Comparison of ENCODE assay signal across 10 cellular contexts in the genomic region with DNA sequence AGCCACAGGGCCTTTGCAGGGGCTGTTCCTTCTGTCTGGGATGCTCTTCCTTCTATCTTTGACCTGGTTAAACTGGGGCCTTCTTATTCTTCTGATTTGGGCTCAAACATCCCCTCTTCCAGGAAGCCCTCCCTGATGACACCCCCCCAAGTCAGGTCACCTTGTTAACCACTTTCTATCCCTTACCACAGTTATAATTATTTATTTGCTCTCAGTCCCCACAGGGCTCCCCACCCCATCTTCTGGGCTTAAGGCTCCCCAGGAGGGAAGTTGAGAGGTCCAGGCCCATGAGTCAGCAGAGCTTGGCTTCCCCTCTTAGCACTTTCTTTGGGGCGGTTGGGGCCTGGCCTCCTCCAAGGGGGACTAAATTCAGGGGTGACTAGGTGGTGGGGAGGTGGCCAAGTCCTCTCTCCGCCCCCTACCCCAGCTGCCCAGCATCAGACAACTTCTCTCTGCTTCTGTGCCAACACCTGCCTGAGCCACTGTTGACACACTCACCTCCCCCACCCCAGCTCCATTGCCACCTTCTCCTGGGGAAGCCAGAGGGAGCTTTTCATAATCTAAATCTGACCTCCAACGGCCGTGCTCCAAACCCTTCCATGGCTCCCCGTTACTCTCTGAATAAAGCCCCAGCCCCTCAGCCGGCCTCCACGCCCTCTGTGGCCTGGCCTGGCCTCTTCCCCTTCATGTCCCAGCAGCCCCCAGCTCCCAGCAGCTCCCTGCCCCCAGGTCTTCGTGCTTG.
A peak's percentile ranks its signal among the peaks of the same experiment; 100 is the strongest.
DNase-seq lines count a peak whose midpoint lies in the region; ATAC-seq and TF ChIP-seq lines count a peak whose summit lies in the region.
"Had no signal": no experiment of that assay in that cellular context is flagged by ENCODE, and none has a peak within 500 bp of the region (broad histone marks: within the 10 kb centered on the region; RNA-seq: fewer than 3 reads in every experiment).

No MANE protein-coding gene starts in this region.

- peaks cover 12% of the 10 kb centered on the region for H3K4me1 Mint-ChIP-seq in GM23338

- H3K27ac ChIP-seq in GM23338 (ENCODE audit: low read depth) (no peak overlapping the region), trophoblast cell (ENCODE audit: low read depth, low read length) (no peak overlapping the region)
- H3K27ac ChIP-seq: psoas muscle had no signal

- peaks cover 10% of the 10 kb centered on the region for H3K79me1 ChIP-seq in trophoblast cell (ENCODE audit: low read length)

- H4K12ac ChIP-seq in trophoblast cell (ENCODE audit: low read depth, low read length) = no peak overlapping the region

- H3K36me3 ChIP-seq in GM23338 (ENCODE audit: insufficient read depth) = no peaks in the 10 kb centered on the region
- H3K36me3 ChIP-seq in trophoblast cell (ENCODE audit: control insufficient read depth in 1 of 2, insufficient read depth in 2 of 2, low read length in 2 of 2) = no peaks in the 10 kb centered on the region

- no peak overlapping the region for H3K27ac Mint-ChIP-seq in GM23338

- no peak overlapping the region for H3K23ac ChIP-seq in trophoblast cell (ENCODE audit: low read length)

- no peaks in the 10 kb centered on the region for H3K9me3 ChIP-seq in trophoblast cell (ENCODE audit: insufficient read depth, low read depth, low read length)
- H3K9me3 ChIP-seq: body of pancreas, psoas muscle had no signal

- H3K4me3 ChIP-seq in GM23338 (no peak overlapping the region), trophoblast cell (ENCODE audit: low read depth, low read length) (no peak overlapping the region)
- H3K4me3 ChIP-seq: body of pancreas, psoas muscle had no signal

- H3K4me2 ChIP-seq in GM23338 = no peak overlapping the region
- no peak overlapping the region for H3K4me2 ChIP-seq in trophoblast cell (ENCODE audit: low read length)

- no CpG with 5 or more reads among the region's 8 CpGs for WGBS in trophoblast cell (ENCODE audit: extremely low coverage, insufficient coverage, insufficient read length)

- H4K20me1 ChIP-seq in GM23338 (replicated peaks; ENCODE audit: insufficient read depth) = no peaks in the 10 kb centered on the region

- no peak overlapping the region for H4K8ac ChIP-seq in trophoblast cell (ENCODE audit: low read depth, low read length)

- H3K4me3 Mint-ChIP-seq in GM23338 = no peak overlapping the region

- no peak for TF ChIP-seq CTCF in GM23338 (conservative IDR thresholded peaks at IDR 0.05; ENCODE audit: low read depth in 2 of 2)

- H3K9me2 ChIP-seq in GM23338 (ENCODE audit: insufficient read depth) = no peaks in the 10 kb centered on the region

- H2BK12ac ChIP-seq in trophoblast cell (ENCODE audit: low read length) = peak overlapping the region; percentile 34

- no peaks in the 10 kb centered on the region for H3K4me1 ChIP-seq in GM23338 (ENCODE audit: insufficient read depth)
- peaks cover 9 to 11% of the 10 kb centered on the region in 2 experiments for H3K4me1 ChIP-seq in trophoblast cell (ENCODE audit: control insufficient read depth in 1 of 2, insufficient read depth in 2 of 2, low read length in 2 of 2)
- H3K4me1 ChIP-seq: psoas muscle had no signal

- no peak overlapping the region for H3K14ac ChIP-seq in trophoblast cell (ENCODE audit: low read length)

- no peak for ATAC-seq in GM23338
- ATAC-seq: body of pancreas had no signal

- H2BK5ac ChIP-seq in trophoblast cell (ENCODE audit: low read depth, low read length, poor library complexity) = no peak overlapping the region

- no peak overlapping the region for H4K91ac ChIP-seq in trophoblast cell (ENCODE audit: low read depth, low read length)

- DNase-seq in GM23338 (ENCODE audit: low spot score) (no peak), NCI-H345 (lab: John Stamatoyannopoulos, UW) (peak; percentile 61), erythroblast (lab: John Stamatoyannopoulos, UW) (peak; percentile 16 to 33), trophoblast cell (no peak), AG20443 (ENCODE audit: low spot score) (no peak), OCI-M1 (lab: John Stamatoyannopoulos, UW) (no peak), occipital lobe (lab: John Stamatoyannopoulos, UW) (no peak)
- DNase-seq: activated CD4-positive, CD25-positive, alpha-beta regulatory T cell treated with anti-CD3 and anti-CD28 coated beads, Interleukin-2, amount 50 U/mL, for 72 hours had no signal

- H3F3A ChIP-seq in GM23338 (replicated peaks; ENCODE audit: low read depth) = no peaks in the 10 kb centered on the region

- no peaks in the 10 kb centered on the region for H3K27me3 ChIP-seq in GM23338 (ENCODE audit: insufficient read depth)
- H3K27me3 ChIP-seq in trophoblast cell (ENCODE audit: insufficient read depth, low read length) = no peaks in the 10 kb centered on the region
- H3K27me3 ChIP-seq: body of pancreas had no signal

- peaks cover 8% of the 10 kb centered on the region for H3K27me3 Mint-ChIP-seq in GM23338 (ENCODE audit: insufficient read depth, low read depth, poor library complexity)

- no peaks in the 10 kb centered on the region for H3K79me2 ChIP-seq in GM23338 (replicated peaks; ENCODE audit: insufficient read depth)
- peaks cover 3% of the 10 kb centered on the region for H3K79me2 ChIP-seq in trophoblast cell (ENCODE audit: control insufficient read depth, insufficient read depth, low read length, poor library complexity)

- H2AFZ ChIP-seq in GM23338 = peak overlapping the region; percentile 32; the same call in 1 of the 2 replicates
- no peak overlapping the region for H2AFZ ChIP-seq in trophoblast cell (ENCODE audit: insufficient read depth, low read length, poor library complexity)

- no peak overlapping the region for H2BK120ac ChIP-seq in trophoblast cell (ENCODE audit: insufficient read depth, low read length, poor library complexity)

- H2AK5ac ChIP-seq in trophoblast cell (ENCODE audit: low read length) = peak overlapping the region; percentile 22

- no peaks in the 10 kb centered on the region; the same call in 2 of the 3 replicates for H3K9me3 Mint-ChIP-seq in GM23338

- TF ChIP-seq POLR2A in erythroblast (IDR thresholded peaks at IDR 0.05; ENCODE audit: low read length) = no peak

- no peak overlapping the region for H3K4ac ChIP-seq in trophoblast cell (ENCODE audit: low read depth, low read length)

- H3K36me3 Mint-ChIP-seq in GM23338 (ENCODE audit: low read depth) = no peaks in the 10 kb centered on the region

- peak overlapping the region; percentile 12 for H3K18ac ChIP-seq in trophoblast cell (ENCODE audit: low read length)

- no peak overlapping the region for H3K9ac ChIP-seq in trophoblast cell (ENCODE audit: low read length)

TF ChIP-seq in GM23338, 12 proteins besides CTCF, POLR2A, EP300 and RAD21:
- TF ChIP-seq POLR2AphosphoS5 (IDR thresholded peaks at IDR 0.05; ENCODE audit: low read depth) = no peak
TF ChIP-seq in GM23338: peak in this region for 0.

Comparison
In these comparisons a context has a peak if more than half of its experiments do, and no peak if none do; other contexts are left out.
1. DNase-seq: peak in NCI-H345 (single experiment) and erythroblast (2 of 2); none in GM23338 (single experiment), trophoblast cell (0 of 2), AG20443 (single experiment), OCI-M1 (single experiment) and occipital lobe (single experiment).